In the genomic region with DNA sequence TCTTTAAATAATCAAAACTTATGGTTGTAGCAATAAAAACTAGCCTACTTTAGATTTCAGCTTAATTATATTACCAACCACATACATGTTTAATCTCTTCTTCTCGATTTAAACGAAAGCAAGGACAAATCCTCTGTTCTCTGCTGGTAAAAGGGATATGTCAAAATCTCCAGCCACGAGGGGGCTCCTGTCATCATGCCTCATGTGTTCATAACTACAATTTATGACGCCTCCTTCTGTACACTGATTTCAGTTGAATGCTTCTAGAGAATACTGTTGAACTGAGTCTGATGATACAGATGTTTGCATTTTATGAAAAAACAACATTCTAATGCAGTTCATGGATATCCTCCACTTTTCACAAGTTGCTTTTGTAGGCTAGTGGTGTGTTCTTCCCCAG, we compare ENCODE assay signal across 29 cellular contexts.
DNase-seq lines count a peak whose midpoint lies in the region; ATAC-seq and TF ChIP-seq lines count a peak whose summit lies in the region.
"Had no signal": no experiment of that assay in that cellular context is flagged by ENCODE, and none has a peak within 500 bp of the region (broad histone marks: within the 10 kb centered on the region; RNA-seq: fewer than 3 reads in every experiment).

No MANE protein-coding gene starts in this region.

- no peaks in the 10 kb centered on the region for H3K4me1 Mint-ChIP-seq in CD8-positive, alpha-beta T cell (ENCODE audit: low read depth)
- H3K4me1 Mint-ChIP-seq: activated CD8-positive, alpha-beta memory T cell treated with anti-CD3 and anti-CD28 coated beads, Interleukin-2, amount 10 ng/mL, durations not matched to agents 7 days and 5 days; neural progenitor cell; WTC11 had no signal

- no peak overlapping the region for H3K4me3 Mint-ChIP-seq in CD8-positive, alpha-beta T cell
- H3K4me3 Mint-ChIP-seq: activated CD8-positive, alpha-beta memory T cell treated with anti-CD3 and anti-CD28 coated beads, Interleukin-2, amount 10 ng/mL, durations not matched to agents 7 days and 5 days; HFFc6; neural progenitor cell; WTC11 had no signal

- H3K4me3 ChIP-seq in LNCaP clone FGC (ENCODE audit: low read depth, low read length) (no peak overlapping the region), OCI-LY1 (ENCODE audit: low read depth, low read length, poor library complexity, severe bottlenecking) (no peak overlapping the region)
- no peak overlapping the region for H3K4me3 ChIP-seq in CD8-positive, alpha-beta T cell (ENCODE audit: low read depth, low read length)
- H3K4me3 ChIP-seq: BLaER1 treated with 17β-estradiol and CSF1 and Interleukin-3, amounts not matched to agents 10 nM and 100 nM; gastrocnemius medialis; neural progenitor cell had no signal

- no peaks in the 10 kb centered on the region for H3K27me3 ChIP-seq in OCI-LY1 (ENCODE audit: insufficient read depth, low read length)
- no peaks in the 10 kb centered on the region for H3K27me3 ChIP-seq in CD8-positive, alpha-beta T cell (ENCODE audit: insufficient read depth, low read length)
- H3K27me3 ChIP-seq: BLaER1 treated with 17β-estradiol and CSF1 and Interleukin-3, amounts not matched to agents 10 nM and 100 nM; gastrocnemius medialis; neural progenitor cell had no signal

- peaks cover 5% of the 10 kb centered on the region for H3K9me3 Mint-ChIP-seq in CD8-positive, alpha-beta T cell

- no peaks in the 10 kb centered on the region for H3F3A ChIP-seq in OCI-LY1 (ENCODE audit: insufficient read depth, low read length)

- POLR2A ChIA-PET in CD8-positive, alpha-beta T cell (lab: Charles Lee) = no interaction called here

- H3K36me3 ChIP-seq in OCI-LY1 (ENCODE audit: insufficient read depth, low read length) = no peaks in the 10 kb centered on the region
- H3K36me3 ChIP-seq in CD8-positive, alpha-beta T cell (ENCODE audit: insufficient read depth, low read length) = no peaks in the 10 kb centered on the region
- H3K36me3 ChIP-seq: BLaER1 treated with 17β-estradiol and CSF1 and Interleukin-3, amounts not matched to agents 10 nM and 100 nM; gastrocnemius medialis; neural progenitor cell had no signal

- no peak for ATAC-seq in Right ventricle myocardium superior (ENCODE audit: poor library complexity)
- no peak for ATAC-seq in CD8-positive, alpha-beta T cell
- ATAC-seq: activated CD8-positive, alpha-beta memory T cell treated with anti-CD3 and anti-CD28 coated beads, Interleukin-2, amount 10 ng/mL, durations not matched to agents 7 days and 5 days; gastrocnemius medialis; left lobe of liver; sciatic nerve; WTC11 had no signal

- no peaks in the 10 kb centered on the region for H3K27me3 Mint-ChIP-seq in CD8-positive, alpha-beta T cell (ENCODE audit: low read depth)
- H3K27me3 Mint-ChIP-seq: activated CD8-positive, alpha-beta memory T cell treated with anti-CD3 and anti-CD28 coated beads, Interleukin-2, amount 10 ng/mL, durations not matched to agents 7 days and 5 days had no signal

- H3K4me1 ChIP-seq in OCI-LY1 (ENCODE audit: insufficient read depth, low read length, severe bottlenecking) = no peaks in the 10 kb centered on the region
- H3K4me1 ChIP-seq in CD8-positive, alpha-beta T cell (ENCODE audit: insufficient read depth, low read length) = no peaks in the 10 kb centered on the region
- H3K4me1 ChIP-seq: gastrocnemius medialis, neural progenitor cell had no signal

- no peak overlapping the region for H3K9ac ChIP-seq in OCI-LY1 (ENCODE audit: low read length)
- H3K9ac ChIP-seq: BLaER1 treated with 17β-estradiol and CSF1 and Interleukin-3, amounts not matched to agents 10 nM and 100 nM; neural progenitor cell had no signal

- peak; percentile 25; the same call in 1 of the 2 replicates for TF ChIP-seq CTCF in LNCaP clone FGC (IDR thresholded peaks at IDR 0.05; ENCODE audit: control insufficient read depth, extremely low read depth, insufficient read depth)
- peak; percentile 57 for TF ChIP-seq CTCF in OCI-LY1 (IDR thresholded peaks at IDR 0.05; ENCODE audit: low read length)
- no peak for TF ChIP-seq CTCF in CD8-positive, alpha-beta T cell (IDR thresholded peaks at IDR 0.05)

- H4K20me1 ChIP-seq in OCI-LY1 (ENCODE audit: insufficient read depth, low read length) = no peaks in the 10 kb centered on the region
- H4K20me1 ChIP-seq: BLaER1 treated with 17β-estradiol and CSF1 and Interleukin-3, amounts not matched to agents 10 nM and 100 nM had no signal

- H3K36me3 Mint-ChIP-seq in CD8-positive, alpha-beta T cell = no peaks in the 10 kb centered on the region
- H3K36me3 Mint-ChIP-seq: activated CD8-positive, alpha-beta memory T cell treated with anti-CD3 and anti-CD28 coated beads, Interleukin-2, amount 10 ng/mL, durations not matched to agents 7 days and 5 days; neural progenitor cell had no signal

- no peaks in the 10 kb centered on the region for H3K9me2 ChIP-seq in OCI-LY1 (ENCODE audit: low read depth, low read length)

- no peak overlapping the region for H3K4me2 ChIP-seq in OCI-LY1 (ENCODE audit: low read length)
- H3K4me2 ChIP-seq: BLaER1 treated with 17β-estradiol and CSF1 and Interleukin-3, amounts not matched to agents 10 nM and 100 nM; neural progenitor cell had no signal

- DNase-seq in NCI-H524 (lab: John Stamatoyannopoulos, UW) = peak; percentile 3 to 15
- DNase-seq in NCI-H524 treated with DMSO at 0.1 percent for 48 hours (lab: John Stamatoyannopoulos, UW) = no peak
- no peak for DNase-seq in LNCaP clone FGC (ENCODE audit: low read depth)
- peak; percentile 3 for DNase-seq in globus pallidus (ENCODE audit: low spot score)
- no peak for DNase-seq in Right ventricle myocardium superior
- no peak for DNase-seq in hepatic stellate cell (ENCODE audit: low spot score)
- DNase-seq in CD8-positive, alpha-beta T cell = no peak
- DNase-seq: activated CD4-positive, alpha-beta T cell treated with anti-CD3 and anti-CD28 coated beads, Interleukin-2, amount 50 U/mL, for 1 hour; activated CD8-positive, alpha-beta memory T cell treated with anti-CD3 and anti-CD28 coated beads, Interleukin-2, amount 10 ng/mL, durations not matched to agents 7 days and 5 days; activated naive CD4-positive, alpha-beta T cell; activated T-cell treated with anti-CD3 and anti-CD28 coated beads, Interleukin-2, amount 50 U/mL, for 48 hours; gastrocnemius medialis; GOT3; HFFc6; hypothalamus; mesenchymal stem cell; NCI-H1436 treated with DMSO at 0.1 percent for 48 hours; NCI-H510A; OCI-M1; SHP77 treated with DMSO at 0.1 percent for 48 hours; stimulated activated CD4-positive, alpha-beta T cell treated with anti-CD3 and anti-CD28 coated beads, Interleukin-12 subunit alpha, Interleukin-12 subunit beta, amount 100 ng/mL, for 4 hours; stimulated activated CD4-positive, alpha-beta T cell treated with anti-CD3 and anti-CD28 coated beads, Interleukin-4, amount 100 ng/mL, for 1 hour; trophoblast cell had no signal

- intact Hi-C loops in Right ventricle myocardium superior (cut with DNase I) = no loop called here
- intact Hi-C loops in CD8-positive, alpha-beta T cell (cut with DNase I, micrococcal nuclease) = no loop called here

- no peak overlapping the region for H3K27ac Mint-ChIP-seq in CD8-positive, alpha-beta T cell
- H3K27ac Mint-ChIP-seq: activated CD8-positive, alpha-beta memory T cell treated with anti-CD3 and anti-CD28 coated beads, Interleukin-2, amount 10 ng/mL, durations not matched to agents 7 days and 5 days; HFFc6; neural progenitor cell; WTC11 had no signal

- no peaks in the 10 kb centered on the region for H3K9me3 ChIP-seq in OCI-LY1 (ENCODE audit: low read length)
- H3K9me3 ChIP-seq in CD8-positive, alpha-beta T cell (ENCODE audit: low read length) = no peaks in the 10 kb centered on the region
- H3K9me3 ChIP-seq: BLaER1 treated with 17β-estradiol and CSF1 and Interleukin-3, amounts not matched to agents 10 nM and 100 nM; gastrocnemius medialis had no signal

- no peak overlapping the region for H2AFZ ChIP-seq in OCI-LY1 (ENCODE audit: low read length)
- H2AFZ ChIP-seq: neural progenitor cell had no signal

- H3K27ac ChIP-seq in OCI-LY1 (ENCODE audit: low read depth, low read length, poor library complexity, severe bottlenecking) = no peak overlapping the region
- H3K27ac ChIP-seq in CD8-positive, alpha-beta T cell (ENCODE audit: low read depth, low read length) = no peak overlapping the region
- H3K27ac ChIP-seq: BLaER1 treated with 17β-estradiol and CSF1 and Interleukin-3, amounts not matched to agents 10 nM and 100 nM; gastrocnemius medialis; neural progenitor cell had no signal

- CTCF ChIA-PET in CD8-positive, alpha-beta T cell (lab: Charles Lee) = no interaction called here

- H3K79me2 ChIP-seq in OCI-LY1 (ENCODE audit: insufficient read depth, low read length) = no peaks in the 10 kb centered on the region

Comparison
In these comparisons a context has a peak if more than half of its experiments do, and no peak if none do; other contexts are left out.
1. DNase-seq: peak in NCI-H524 (2 of 2) and globus pallidus (single experiment); none in NCI-H524 treated with DMSO at 0.1 percent for 48 hours (single experiment), LNCaP clone FGC (single experiment), Right ventricle myocardium superior (single experiment), hepatic stellate cell (single experiment) and CD8-positive, alpha-beta T cell (0 of 7).